In the genomic region with DNA sequence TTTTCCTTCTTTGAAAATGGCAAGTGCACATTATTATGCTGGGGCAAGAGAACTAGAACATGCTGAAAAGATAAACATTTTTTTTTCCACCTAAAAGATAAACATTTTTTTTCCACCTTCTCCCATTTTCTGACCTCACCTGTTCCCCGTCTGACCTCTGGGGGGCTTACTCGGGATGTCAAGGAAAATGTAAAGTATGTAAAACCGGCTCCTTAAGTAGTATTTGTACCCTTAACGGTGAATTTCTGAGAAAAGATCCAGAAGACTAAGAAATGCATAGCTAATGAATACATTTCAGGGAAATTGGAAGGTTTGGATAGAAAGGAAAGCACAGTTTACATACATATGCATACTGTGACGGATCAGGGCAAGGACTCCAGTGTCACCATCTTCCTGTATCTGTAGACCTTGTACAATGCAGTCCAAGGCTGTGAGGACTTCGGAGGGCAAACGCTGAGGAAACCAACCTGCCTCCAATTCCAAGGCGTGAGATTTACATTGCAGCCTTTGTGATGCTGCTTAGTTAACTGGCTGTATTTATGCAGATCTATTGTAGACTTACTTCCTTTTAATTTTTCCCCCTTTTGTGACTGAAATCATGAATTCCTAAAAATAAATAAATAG, we compare ENCODE assay signal across 9 cellular contexts.
DNase-seq lines count a peak whose midpoint lies in the region; TF ChIP-seq lines count a peak whose summit lies in the region.
"Had no signal": no experiment of that assay in that cellular context is flagged by ENCODE, and none has a peak within 500 bp of the region (broad histone marks: within the 10 kb centered on the region; RNA-seq: fewer than 3 reads in every experiment).

No MANE protein-coding gene starts in this region.

- POLR2A ChIA-PET in OCI-LY7 (lab: Charles Lee), result no interaction called here

- no peaks in the 10 kb centered on the region for H4K20me1 ChIP-seq in OCI-LY7 (ENCODE audit: insufficient read depth, low read length)

- peaks cover 0 to 66% (median 30%) of the 10 kb centered on the region in 3 donors for H3K27me3 ChIP-seq in stomach

- H3K36me3 ChIP-seq in OCI-LY7 (ENCODE audit: insufficient read depth, low read length) (no peaks in the 10 kb centered on the region), stomach (no peaks in the 10 kb centered on the region)

- no peaks in the 10 kb centered on the region for H3K9me2 ChIP-seq in OCI-LY7 (ENCODE audit: insufficient read depth, low read length)

- H3K4me3 ChIP-seq in OCI-LY7 (ENCODE audit: low read depth, low read length, poor library complexity, severe bottlenecking) (no peak overlapping the region), stomach (peak overlapping the region in 3 of 4 donors; percentile 43 to 57 (median 48))

- DNase-seq in T-helper 2 cell treated with Interferon-gamma antibody and Interleukin-4, amounts not matched to agents 5 μg/mL and 100 μg/mL, for 36 hours (ENCODE audit: low spot score), result no peak
- DNase-seq in T-helper 2 cell, result no peak
- no peak for DNase-seq in OCI-LY7 (ENCODE audit: low spot score)
- DNase-seq in glutamatergic neuron, result no peak
- DNase-seq in stomach, result no peak
- DNase-seq in hippocampal formation (lab: John Stamatoyannopoulos, UW), result no peak
- DNase-seq in AG20443 (ENCODE audit: low spot score), result no peak
- DNase-seq in germinal center (ENCODE audit: low spot score), result no peak
- DNase-seq: DND-41 had no signal

- H3K9me3 ChIP-seq in OCI-LY7 (ENCODE audit: low read length) (no peaks in the 10 kb centered on the region), stomach (no peaks in the 10 kb centered on the region)

- BruUV-seq in OCI-LY7 (replicated peaks; lab: Mats Ljungman, UMichigan), result no TSS peak

- H3K79me2 ChIP-seq in OCI-LY7 (ENCODE audit: insufficient read depth, low read depth, low read length), result no peaks in the 10 kb centered on the region

- no peak overlapping the region for H3K4me2 ChIP-seq in OCI-LY7 (ENCODE audit: low read length)

- peak; percentile 68 for TF ChIP-seq CTCF in OCI-LY7 (conservative IDR thresholded peaks at IDR 0.05; ENCODE audit: low read length)
- TF ChIP-seq CTCF in glutamatergic neuron (IDR thresholded peaks at IDR 0.05; ENCODE audit: partially characterized antibody, unreplicated experiment), result peak; percentile 56
- no peak for TF ChIP-seq CTCF in stomach (IDR thresholded peaks at IDR 0.05)

- TF ChIP-seq EP300 in stomach (IDR thresholded peaks at IDR 0.05), result no peak

- H3K4me1 ChIP-seq in OCI-LY7 (ENCODE audit: insufficient read depth, low read length, poor library complexity, severe bottlenecking) (no peaks in the 10 kb centered on the region), stomach (peaks cover 14 to 28% (median 21%) of the 10 kb centered on the region in 4 donors)

- peak overlapping the region; percentile 21 for H3K4me3 Mint-ChIP-seq in T-helper 2 cell treated with Interferon-gamma antibody and Interleukin-4, amounts not matched to agents 5 μg/mL and 100 μg/mL, for 36 hours
- H3K4me3 Mint-ChIP-seq in glutamatergic neuron (ENCODE audit: unreplicated experiment), result peak overlapping the region; percentile 88

- H3K4me1 Mint-ChIP-seq in T-helper 2 cell treated with Interferon-gamma antibody and Interleukin-4, amounts not matched to agents 5 μg/mL and 100 μg/mL, for 36 hours (ENCODE audit: low read depth), result peaks cover 2% of the 10 kb centered on the region
- peaks cover 3% of the 10 kb centered on the region for H3K4me1 Mint-ChIP-seq in glutamatergic neuron (ENCODE audit: low read depth, unreplicated experiment)

- no peak overlapping the region for H3K27ac ChIP-seq in OCI-LY7 (ENCODE audit: low read depth, low read length, poor library complexity, severe bottlenecking)
- no peak overlapping the region for H3K27ac ChIP-seq in stomach

- no peak for TF ChIP-seq POLR2A in stomach (IDR thresholded peaks at IDR 0.05)

- CTCF ChIA-PET in OCI-LY7 (lab: Charles Lee; ENCODE audit: unreplicated experiment), result no interaction called here

- no peaks in the 10 kb centered on the region for H3K36me3 Mint-ChIP-seq in T-helper 2 cell treated with Interferon-gamma antibody and Interleukin-4, amounts not matched to agents 5 μg/mL and 100 μg/mL, for 36 hours (ENCODE audit: low read depth)
- H3K36me3 Mint-ChIP-seq in glutamatergic neuron (ENCODE audit: unreplicated experiment), result no peaks in the 10 kb centered on the region

- peak overlapping the region; percentile 15 for H3K27ac Mint-ChIP-seq in T-helper 2 cell treated with Interferon-gamma antibody and Interleukin-4, amounts not matched to agents 5 μg/mL and 100 μg/mL, for 36 hours
- no peak overlapping the region for H3K27ac Mint-ChIP-seq in glutamatergic neuron (ENCODE audit: unreplicated experiment)

- H2AFZ ChIP-seq in OCI-LY7 (ENCODE audit: low read length), result peak overlapping the region; percentile 2; the same call in 1 of the 2 replicates

- peaks cover 41% of the 10 kb centered on the region for H3K27me3 Mint-ChIP-seq in T-helper 2 cell treated with Interferon-gamma antibody and Interleukin-4, amounts not matched to agents 5 μg/mL and 100 μg/mL, for 36 hours (ENCODE audit: low read depth)
- peaks cover 1% of the 10 kb centered on the region for H3K27me3 Mint-ChIP-seq in glutamatergic neuron (ENCODE audit: unreplicated experiment)

- intact Hi-C loops in OCI-LY7 (cut with micrococcal nuclease; ENCODE audit: unreplicated experiment), result no loop called here
- intact Hi-C loops in stomach (cut with DNase I; ENCODE audit: low total_unique reads), result no loop called here

- H3K9me3 Mint-ChIP-seq in T-helper 2 cell treated with Interferon-gamma antibody and Interleukin-4, amounts not matched to agents 5 μg/mL and 100 μg/mL, for 36 hours, result no peaks in the 10 kb centered on the region
- peaks cover 14% of the 10 kb centered on the region for H3K9me3 Mint-ChIP-seq in glutamatergic neuron (ENCODE audit: unreplicated experiment)

- WGBS in stomach, 5 donors, result 5 to 11% (median 6%) methylated on average over 8 of the region's 8 CpGs

Comparison
In these comparisons a context has a peak if more than half of its experiments do, and no peak if none do; other contexts are left out.
1. CTCF ChIP-seq: peak in OCI-LY7 (single experiment) and glutamatergic neuron (single experiment); none in stomach (0 of 7).